In the genomic region with DNA sequence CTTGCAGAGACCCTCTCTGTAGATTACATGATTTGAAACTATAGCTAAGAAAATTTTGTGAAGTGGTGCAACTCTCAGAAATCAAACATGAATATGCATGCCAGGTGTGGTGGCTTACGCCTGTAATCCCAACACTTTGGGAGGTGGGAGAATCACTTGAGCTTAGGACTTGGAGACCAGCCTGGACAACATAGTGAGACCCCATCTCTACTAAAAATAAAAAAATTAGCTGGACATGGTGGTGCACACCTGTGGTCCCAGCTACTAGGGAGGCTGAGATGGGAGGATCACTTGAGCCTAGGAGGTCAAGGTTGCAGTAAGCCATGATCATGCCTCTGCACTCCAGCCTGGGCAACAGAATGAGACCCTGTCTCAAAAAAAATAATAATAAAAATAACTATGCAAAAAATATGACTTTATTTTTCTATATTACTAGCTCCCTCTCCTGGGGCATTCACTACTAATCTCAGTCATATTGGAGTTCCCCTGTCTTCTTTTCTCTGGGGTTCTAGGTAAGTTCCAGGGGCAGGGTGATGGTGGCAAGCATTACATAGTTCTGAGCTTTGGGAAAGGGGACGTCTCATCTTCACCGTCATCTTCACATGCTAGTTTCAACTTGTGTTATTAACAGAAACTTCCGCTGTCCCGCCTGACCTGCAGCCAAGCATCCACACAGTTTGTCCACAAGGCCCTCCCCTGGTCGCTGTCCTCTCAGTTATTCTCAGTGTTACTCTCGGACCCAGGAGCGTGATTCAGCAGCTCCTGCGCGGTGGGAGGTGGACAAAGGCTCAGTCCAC, we compare ENCODE assay signal across 15 cellular contexts.
DNase-seq lines count a peak whose midpoint lies in the region; ATAC-seq and TF ChIP-seq lines count a peak whose summit lies in the region.
"Had no signal": no experiment of that assay in that cellular context is flagged by ENCODE, and none has a peak within 500 bp of the region (broad histone marks: within the 10 kb centered on the region; RNA-seq: fewer than 3 reads in every experiment).

No MANE protein-coding gene starts in this region.

- no peak overlapping the region for H3K9ac ChIP-seq in neural progenitor cell

- H3K4me1 ChIP-seq in neural progenitor cell, result peaks cover 23% of the 10 kb centered on the region
- H3K4me1 ChIP-seq: psoas muscle had no signal

- no peaks in the 10 kb centered on the region for H4K20me1 ChIP-seq in neural progenitor cell (ENCODE audit: low read depth)

- no peaks in the 10 kb centered on the region for H3K9me3 ChIP-seq in neural progenitor cell (ENCODE audit: low read depth)
- H3K9me3 ChIP-seq: psoas muscle, SJSA1 had no signal

- H3K4me3 ChIP-seq in neural progenitor cell, result no peak overlapping the region
- H3K4me3 ChIP-seq: psoas muscle, SJSA1 had no signal

- TF ChIP-seq CTCF in C4-2B (conservative IDR thresholded peaks at IDR 0.05), result no peak
- TF ChIP-seq CTCF in neural progenitor cell (IDR thresholded peaks at IDR 0.05), result no peak
- TF ChIP-seq CTCF in HFFc6 (IDR thresholded peaks at IDR 0.05), result no peak; the same call in 1 of the 2 replicates

- H3K36me3 Mint-ChIP-seq in neural progenitor cell (no peaks in the 10 kb centered on the region), HFFc6 (ENCODE audit: low read depth) (no peaks in the 10 kb centered on the region)
- H3K36me3 Mint-ChIP-seq: CD14-positive monocyte had no signal

- H2AFZ ChIP-seq in neural progenitor cell (replicated peaks), result no peak overlapping the region

- H3K9me3 Mint-ChIP-seq in neural progenitor cell (no peaks in the 10 kb centered on the region), HFFc6 (no peaks in the 10 kb centered on the region)
- H3K9me3 Mint-ChIP-seq: activated T-cell treated with anti-CD3 and anti-CD28 coated beads, Interleukin-2, amount 50 U/mL, for 72 hours; nephron had no signal

- ATAC-seq in GM18907 (IDR thresholded peaks at IDR 0.05; ENCODE audit: unreplicated experiment) (peak; percentile 58), GM21723 (IDR thresholded peaks at IDR 0.05; ENCODE audit: unreplicated experiment) (peak; percentile 45), HG03175 (IDR thresholded peaks at IDR 0.05; ENCODE audit: unreplicated experiment) (peak; percentile 37)
- ATAC-seq: psoas muscle had no signal

- DNase-seq in neural progenitor cell (ENCODE audit: low spot score) (no peak), HFFc6 (no peak), HUDEP-2 (lab: John Stamatoyannopoulos, UW; ENCODE audit: unreplicated experiment in 76 of 76) (no peak)
- no peak for DNase-seq in stimulated activated CD4-positive, alpha-beta T cell treated with anti-CD3 and anti-CD28 coated beads, Interleukin-12 subunit alpha, Interleukin-12 subunit beta, amount 100 ng/mL, for 4 hours
- DNase-seq: activated T-cell treated with anti-CD3 and anti-CD28 coated beads, Interleukin-2, amount 50 U/mL, for 72 hours; amygdala; NCI-H510A; psoas muscle had no signal

- no peaks in the 10 kb centered on the region for H3K79me2 ChIP-seq in neural progenitor cell (ENCODE audit: low read depth)

- peaks cover 2% of the 10 kb centered on the region for H3K27me3 Mint-ChIP-seq in neural progenitor cell (ENCODE audit: insufficient read depth, low read depth)
- H3K27me3 Mint-ChIP-seq in HFFc6 (ENCODE audit: insufficient read depth), result no peaks in the 10 kb centered on the region

- H3K27me3 ChIP-seq in neural progenitor cell, result peaks cover under 1% of the 10 kb centered on the region
- H3K27me3 ChIP-seq: SJSA1 had no signal

- H3K4me1 Mint-ChIP-seq in neural progenitor cell, result peaks cover 54% of the 10 kb centered on the region
- peaks cover 23% of the 10 kb centered on the region for H3K4me1 Mint-ChIP-seq in HFFc6 (ENCODE audit: low read depth)

- H3K4me3 Mint-ChIP-seq in neural progenitor cell (no peak overlapping the region), HFFc6 (no peak overlapping the region)
- H3K4me3 Mint-ChIP-seq: CD14-positive monocyte, nephron had no signal

- no peak overlapping the region for H3K27ac Mint-ChIP-seq in neural progenitor cell
- no peak overlapping the region for H3K27ac Mint-ChIP-seq in HFFc6
- H3K27ac Mint-ChIP-seq: activated T-cell treated with anti-CD3 and anti-CD28 coated beads, Interleukin-2, amount 50 U/mL, for 72 hours; CD14-positive monocyte had no signal

- H3K27ac ChIP-seq in C4-2B (peak overlapping the region; percentile 5; the same call in 1 of the 2 replicates), neural progenitor cell (no peak overlapping the region)
- H3K27ac ChIP-seq: psoas muscle had no signal

- no peaks in the 10 kb centered on the region for H3K36me3 ChIP-seq in neural progenitor cell
- H3K36me3 ChIP-seq: SJSA1 had no signal

- H3K4me2 ChIP-seq in neural progenitor cell, result no peak overlapping the region

- H3F3A ChIP-seq in neural progenitor cell (ENCODE audit: low read depth), result peaks cover 7% of the 10 kb centered on the region
